ENCODE assay signal across 8 cellular contexts in the genomic region with DNA sequence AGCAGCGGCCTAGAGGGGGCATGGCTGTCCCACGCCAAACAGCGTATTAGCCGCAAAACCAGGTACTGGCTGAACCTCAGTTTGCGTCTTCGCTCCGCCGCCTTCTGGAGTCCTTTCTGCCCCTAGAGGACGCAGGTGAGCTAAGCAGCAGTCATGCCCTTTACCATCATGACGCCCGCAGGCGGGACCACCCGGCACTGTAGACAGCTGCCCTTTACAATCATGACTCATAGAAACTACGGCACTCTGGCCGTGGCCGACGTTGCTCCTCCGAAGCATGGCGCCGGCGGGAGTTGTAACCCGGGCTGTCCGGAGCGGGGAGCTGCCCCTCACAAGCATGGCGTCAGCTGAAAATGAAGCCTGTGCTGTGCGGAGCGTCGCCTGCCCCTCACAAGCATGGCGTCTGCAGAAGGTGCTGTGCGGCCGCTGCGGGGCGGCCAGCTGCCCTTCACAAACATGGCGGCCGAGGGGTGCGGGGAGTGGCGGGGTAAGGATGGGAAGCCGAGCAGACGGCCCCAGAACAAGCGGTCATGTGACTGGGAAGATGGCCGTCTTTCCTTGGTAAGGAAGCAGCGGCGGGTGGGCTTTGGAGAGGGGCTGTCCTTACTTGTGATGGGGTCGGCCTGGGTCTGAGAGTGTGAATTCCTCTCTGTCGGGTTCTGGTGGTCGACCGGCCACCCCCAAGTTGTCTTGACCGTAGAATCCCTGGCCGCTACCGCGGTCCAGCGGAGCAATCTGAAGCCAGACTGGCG. TPM values are rescaled to one million over a fixed set of nuclear protein-coding genes. Genes with fewer than 3 reads are reported as not detected.
DNase-seq lines count a peak whose midpoint lies in the region; ATAC-seq, FAIRE-seq and TF ChIP-seq lines count a peak whose summit lies in the region.

A gene with protein sequence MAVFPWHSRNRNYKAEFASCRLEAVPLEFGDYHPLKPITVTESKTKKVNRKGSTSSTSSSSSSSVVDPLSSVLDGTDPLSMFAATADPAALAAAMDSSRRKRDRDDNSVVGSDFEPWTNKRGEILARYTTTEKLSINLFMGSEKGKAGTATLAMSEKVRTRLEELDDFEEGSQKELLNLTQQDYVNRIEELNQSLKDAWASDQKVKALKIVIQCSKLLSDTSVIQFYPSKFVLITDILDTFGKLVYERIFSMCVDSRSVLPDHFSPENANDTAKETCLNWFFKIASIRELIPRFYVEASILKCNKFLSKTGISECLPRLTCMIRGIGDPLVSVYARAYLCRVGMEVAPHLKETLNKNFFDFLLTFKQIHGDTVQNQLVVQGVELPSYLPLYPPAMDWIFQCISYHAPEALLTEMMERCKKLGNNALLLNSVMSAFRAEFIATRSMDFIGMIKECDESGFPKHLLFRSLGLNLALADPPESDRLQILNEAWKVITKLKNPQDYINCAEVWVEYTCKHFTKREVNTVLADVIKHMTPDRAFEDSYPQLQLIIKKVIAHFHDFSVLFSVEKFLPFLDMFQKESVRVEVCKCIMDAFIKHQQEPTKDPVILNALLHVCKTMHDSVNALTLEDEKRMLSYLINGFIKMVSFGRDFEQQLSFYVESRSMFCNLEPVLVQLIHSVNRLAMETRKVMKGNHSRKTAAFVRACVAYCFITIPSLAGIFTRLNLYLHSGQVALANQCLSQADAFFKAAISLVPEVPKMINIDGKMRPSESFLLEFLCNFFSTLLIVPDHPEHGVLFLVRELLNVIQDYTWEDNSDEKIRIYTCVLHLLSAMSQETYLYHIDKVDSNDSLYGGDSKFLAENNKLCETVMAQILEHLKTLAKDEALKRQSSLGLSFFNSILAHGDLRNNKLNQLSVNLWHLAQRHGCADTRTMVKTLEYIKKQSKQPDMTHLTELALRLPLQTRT (plus strand): TSS at position 518 of the 752 bp plus-strand sequence. CDS start 27 bp downstream, at position 545.

- H3K27ac ChIP-seq in pancreas: peak within 1 kb of the TSS; percentile 67 to 85 (median 71)
- peak within 1 kb of the TSS; percentile 81 to 85 for H3K27ac ChIP-seq in tibial artery

- 0% methylated on average over 53 of the region's 53 CpGs for WGBS in pancreas, 2 donors

- peaks cover 13% of the 10 kb centered on the region for H3K36me3 Mint-ChIP-seq in activated naive CD8-positive, alpha-beta T cell treated with anti-CD3 and anti-CD28 coated beads, Interleukin-2, amount 50 U/mL, for 24 hours (ENCODE audit: low read depth)

- no peaks in the 10 kb centered on the region for H3K27me3 Mint-ChIP-seq in activated naive CD8-positive, alpha-beta T cell treated with anti-CD3 and anti-CD28 coated beads, Interleukin-2, amount 50 U/mL, for 24 hours

- intact Hi-C loops in Right ventricle myocardium inferior (cut with DNase I) (loop anchor here (1.0 to 10.0 kb wide), 3 partner anchors 32 to 829 kb away; partner anchors contain the start of gene CCP110), pancreas (cut with DNase I) (no loop called here), tibial artery (cut with DNase I; ENCODE audit: low total_unique reads) (loop anchor here (10.0 kb wide), 1 partner anchor 159 kb away; the partner anchor contains the start of genes IQCK and KNOP1)

- H3K4me3 Mint-ChIP-seq in activated naive CD8-positive, alpha-beta T cell treated with anti-CD3 and anti-CD28 coated beads, Interleukin-2, amount 50 U/mL, for 24 hours: peak within 1 kb of the TSS; percentile 84

- H3K36me3 ChIP-seq in pancreas (no peaks in the 10 kb centered on the region), tibial artery (peaks cover 0 to 18% (median 6%) of the 10 kb centered on the region in 3 donors)

- peak within 1 kb of the TSS; percentile 71 to 86 (median 75) for H3K4me3 ChIP-seq in pancreas
- peak within 1 kb of the TSS; percentile 70 to 77 for H3K4me3 ChIP-seq in tibial artery

- H3K4me1 Mint-ChIP-seq in activated naive CD8-positive, alpha-beta T cell treated with anti-CD3 and anti-CD28 coated beads, Interleukin-2, amount 50 U/mL, for 24 hours: peaks cover 26% of the 10 kb centered on the region

- H3K9me3 ChIP-seq in pancreas: no peaks in the 10 kb centered on the region
- no peaks in the 10 kb centered on the region for H3K9me3 ChIP-seq in tibial artery

- H3K9me3 Mint-ChIP-seq in activated naive CD8-positive, alpha-beta T cell treated with anti-CD3 and anti-CD28 coated beads, Interleukin-2, amount 50 U/mL, for 24 hours: no peaks in the 10 kb centered on the region

- ATAC-seq in HG02678 (IDR thresholded peaks at IDR 0.05; ENCODE audit: unreplicated experiment) (peak; percentile 94), Right ventricle myocardium inferior (peak; percentile 100), pancreas (peak; percentile 96 to 99 (median 98))
- ATAC-seq in activated naive CD8-positive, alpha-beta T cell treated with anti-CD3 and anti-CD28 coated beads, Interleukin-2, amount 50 U/mL, for 24 hours: peak; percentile 98

- FAIRE-seq in pancreas (lab: Jason Lieb, UNC): peak; percentile 87

- H3K27me3 ChIP-seq in pancreas (no peaks in the 10 kb centered on the region), tibial artery (no peaks in the 10 kb centered on the region)

- H3K4me1 ChIP-seq in pancreas (peaks cover 0 to 5% (median 0%) of the 10 kb centered on the region in 3 donors), tibial artery (peaks cover 0 to 18% (median 10%) of the 10 kb centered on the region in 4 donors)

- peak within 1 kb of the TSS; percentile 87 for H3K27ac Mint-ChIP-seq in activated naive CD8-positive, alpha-beta T cell treated with anti-CD3 and anti-CD28 coated beads, Interleukin-2, amount 50 U/mL, for 24 hours

- peak; percentile 92 for TF ChIP-seq CTCF in GM12872 (IDR thresholded peaks at IDR 0.05; ENCODE audit: insufficient read depth, low read depth, low read length)
- peak; percentile 39 to 66 (median 60) for TF ChIP-seq CTCF in pancreas (IDR thresholded peaks at IDR 0.05)
- peak; percentile 66 to 70 for TF ChIP-seq CTCF in tibial artery (IDR thresholded peaks at IDR 0.05)

- DNase-seq in NCI-H128 (lab: John Stamatoyannopoulos, UW; ENCODE audit: unreplicated experiment) (peak; percentile 83), SW480 (ENCODE audit: low spot score) (peak; percentile 97), Right ventricle myocardium inferior (ENCODE audit: missing footprints) (peak; percentile 99), pancreas (peak; percentile 94 to 99 (median 98)), tibial artery (peak; percentile 97 to 99)
- DNase-seq in activated naive CD8-positive, alpha-beta T cell treated with anti-CD3 and anti-CD28 coated beads, Interleukin-2, amount 50 U/mL, for 24 hours: peak; percentile 94

RNA-seq across cellular contexts. Expression of the gene that starts here (rescaled TPM):
- total RNA-seq in Right ventricle myocardium inferior (24.6 TPM), pancreas (10 to 100 TPM; 15.2 to 35.3 (median 21.5) TPM)
- polyA plus RNA-seq in pancreas: 10 to 100 TPM; 22.2 to 23.8 TPM

Comparison
In these comparisons a context has a peak if more than half of its experiments do, and no peak if none do; other contexts are left out.
1. Peak in every context shown above with its lines: DNase-seq, ATAC-seq, H3K4me3 ChIP-seq and H3K27ac ChIP-seq.
2. intact Hi-C loops: an anchor here in Right ventricle myocardium inferior (1.0 to 10.0 kb wide) and tibial artery (10.0 kb wide); none called in pancreas.